ENCODE assay signal across 10 cellular contexts in genomic region chr2:65397122-65397521, GRCh38. TPM values are rescaled to one million over a fixed set of nuclear protein-coding genes. Genes with fewer than 3 reads are reported as not detected.
DNase-seq lines count a peak whose midpoint lies in the region; ATAC-seq and TF ChIP-seq lines count a peak whose summit lies in the region.
"Had no signal": no experiment of that assay in that cellular context is flagged by ENCODE, and none has a peak within 500 bp of the region (broad histone marks: within the 10 kb centered on the region; RNA-seq: fewer than 3 reads in every experiment).

No MANE protein-coding gene starts in this region.

- peak overlapping the region; percentile 82 for H3K4me2 ChIP-seq in PC-3 (ENCODE audit: low read length)

- POLR2A ChIA-PET in MCF 10A (lab: Yijun Ruan, JAX) = interaction anchor here (0.6 to 2.0 kb wide), 7 partner anchors 11 to 53 kb away, joined by 3 to 10 read pairs (median 4); no protein-coding TSS in a partner anchor
- POLR2A ChIA-PET in PC-3 (lab: Charles Lee; ENCODE audit: unreplicated experiment) = interaction anchor here (0.5 to 0.6 kb wide), 3 partner anchors 33 to 1652 kb away, joined by 4 to 6 read pairs (median 5); no protein-coding TSS in a partner anchor

- 0 out of 2 replicates have a peak, but pooled peaks cover 8% of the 10 kb centered on the region for H4K20me1 ChIP-seq in PC-3 (ENCODE audit: low read length)

- H3K9ac ChIP-seq in PC-3 (ENCODE audit: low read length) = peak overlapping the region; percentile 65

- TF ChIP-seq CTCF in MCF 10A (IDR thresholded peaks at IDR 0.05; ENCODE audit: unreplicated experiment) (no peak), breast epithelium (IDR thresholded peaks at IDR 0.05) (no peak), PC-3 (conservative IDR thresholded peaks at IDR 0.05; ENCODE audit: low read depth, low read length) (no peak), type B pancreatic cell (conservative IDR thresholded peaks at IDR 0.05) (no peak)

- H3K27ac ChIP-seq in breast epithelium = no peak overlapping the region
- peak overlapping the region; percentile 94 for H3K27ac ChIP-seq in PC-3 (ENCODE audit: low read length)

- H3K9me2 ChIP-seq in PC-3 (replicated peaks; ENCODE audit: low read length) = no peaks in the 10 kb centered on the region

- intact Hi-C loops in MCF 10A (cut with micrococcal nuclease) (no loop called here), breast epithelium (cut with DNase I; ENCODE audit: low total_unique reads) (no loop called here), PC-3 (cut with micrococcal nuclease) (loop anchor here (2.0 kb wide), 2 partner anchors 14 kb away; no protein-coding TSS in a partner anchor), posterior cingulate gyrus (cut with DNase I) (no loop called here)

- no peaks in the 10 kb centered on the region for H3K36me3 ChIP-seq in breast epithelium
- no peaks in the 10 kb centered on the region for H3K36me3 ChIP-seq in PC-3 (ENCODE audit: low read depth, low read length)

- no peak overlapping the region for H3K4me3 Mint-ChIP-seq in MCF 10A (ENCODE audit: unreplicated experiment)
- peak overlapping the region; percentile 42 for H3K4me3 Mint-ChIP-seq in type B pancreatic cell
- H3K4me3 Mint-ChIP-seq: CD4-positive, CD25-positive, alpha-beta regulatory T cell had no signal

- DNase-seq in MCF 10A (ENCODE audit: unreplicated experiment) (no peak), breast epithelium (ENCODE audit: low spot score in 2 of 2) (no peak), PC-3 (peak; percentile 55), iris pigment epithelial cell (ENCODE audit: low read depth) (peak; percentile 38), type B pancreatic cell (ENCODE audit: extremely low spot score, unreplicated experiment) (no peak), NAMALWA (ENCODE audit: low spot score) (no peak), COR-L47 (lab: John Stamatoyannopoulos, UW) (no peak), posterior cingulate gyrus (no peak)
- DNase-seq: NCI-H526 treated with DMSO at 0.1 percent for 48 hours had no signal

- H3K27ac Mint-ChIP-seq in MCF 10A (ENCODE audit: low read depth, unreplicated experiment) (peak overlapping the region; percentile 61), type B pancreatic cell (peak overlapping the region; percentile 72)

- no peak overlapping the region for H3K4me3 ChIP-seq in breast epithelium
- peak overlapping the region; percentile 58 for H3K4me3 ChIP-seq in PC-3 (ENCODE audit: low read length)

- H3F3A ChIP-seq in PC-3 (ENCODE audit: low read length, unreplicated experiment) = no peaks in the 10 kb centered on the region

- H3K9me3 ChIP-seq in breast epithelium (no peaks in the 10 kb centered on the region), PC-3 (ENCODE audit: low read length) (no peaks in the 10 kb centered on the region)

- BruUV-seq in MCF 10A (replicated peaks; lab: Mats Ljungman, UMichigan) = no TSS peak
- BruUV-seq in PC-3 (replicated peaks; lab: Mats Ljungman, UMichigan) = no TSS peak

- H3K27me3 ChIP-seq in breast epithelium (no peaks in the 10 kb centered on the region), PC-3 (ENCODE audit: low read length) (no peaks in the 10 kb centered on the region)

- ATAC-seq in PC-3 = peak; percentile 50

- no peak overlapping the region for H2AFZ ChIP-seq in PC-3 (ENCODE audit: low read length)

- no peaks in the 10 kb centered on the region for H3K4me1 ChIP-seq in breast epithelium
- H3K4me1 ChIP-seq in PC-3 (ENCODE audit: insufficient read depth, low read length) = peaks cover 39% of the 10 kb centered on the region

- CTCF ChIA-PET in MCF 10A (lab: Yijun Ruan, JAX) = interaction anchor here (0.6 kb wide), 1 partner anchor 8 kb away, joined by 4 read pairs; no protein-coding TSS in a partner anchor
- CTCF ChIA-PET in PC-3 (lab: Charles Lee) = interaction anchor here (0.9 kb wide), 1 partner anchor 33 kb away, joined by 12 read pairs; no protein-coding TSS in a partner anchor

- peaks cover 95% of the 10 kb centered on the region for H3K79me2 ChIP-seq in PC-3 (ENCODE audit: low read length)

- peaks cover 48% of the 10 kb centered on the region for H3K4me1 Mint-ChIP-seq in MCF 10A (ENCODE audit: insufficient read depth, unreplicated experiment)
- H3K4me1 Mint-ChIP-seq in type B pancreatic cell (ENCODE audit: unreplicated experiment) = peaks cover 36% of the 10 kb centered on the region

- no peaks in the 10 kb centered on the region for H3K27me3 Mint-ChIP-seq in MCF 10A (ENCODE audit: insufficient read depth, unreplicated experiment)
- no peaks in the 10 kb centered on the region for H3K27me3 Mint-ChIP-seq in type B pancreatic cell
- H3K27me3 Mint-ChIP-seq: CD4-positive, CD25-positive, alpha-beta regulatory T cell had no signal

- no peak for TF ChIP-seq POLR2A in breast epithelium (IDR thresholded peaks at IDR 0.05)

- H3K9me3 Mint-ChIP-seq in MCF 10A (ENCODE audit: unreplicated experiment) (no peaks in the 10 kb centered on the region), type B pancreatic cell (peaks cover 6% of the 10 kb centered on the region)
- H3K9me3 Mint-ChIP-seq: CD4-positive, CD25-positive, alpha-beta regulatory T cell had no signal

- H3K36me3 Mint-ChIP-seq in MCF 10A (ENCODE audit: insufficient read depth, unreplicated experiment) = no peaks in the 10 kb centered on the region
- peaks cover 5% of the 10 kb centered on the region for H3K36me3 Mint-ChIP-seq in type B pancreatic cell

RNA-seq across cellular contexts. Expression of gene SPRED2, which starts 35.3 kb away (rescaled TPM):
- total RNA-seq in MCF 10A (2022) = 38.1 and 38.6 TPM in 2 replicates
- 10 to 100 TPM; 14.6 to 25.2 (median 25.2) TPM for total RNA-seq in breast epithelium
- total RNA-seq in PC-3 (2014; rRNA removed) = 16.2 and 18.1 TPM in 2 replicates
- total RNA-seq in type B pancreatic cell (ENCODE audit: low replicate concordance) = 38.9 and 43.0 TPM in 2 replicates

Comparison
In these comparisons a context has a peak if more than half of its experiments do, and no peak if none do; other contexts are left out.
1. DNase-seq: peak in PC-3 (single experiment) and iris pigment epithelial cell (single experiment); none in MCF 10A (single experiment), breast epithelium (0 of 2), type B pancreatic cell (single experiment), NAMALWA (single experiment), COR-L47 (single experiment) and posterior cingulate gyrus (0 of 10).